In genomic region chr6:31158863-31159855, GRCh38 we compare ENCODE assay signal across 1 cellular context.
TF ChIP-seq lines count a peak whose summit lies in the region.

No MANE protein-coding gene starts in this region.

TF ChIP-seq in liver, 16 proteins besides CTCF, POLR2A, EP300 and RAD21 (continued from another document):
- no peak for TF ChIP-seq ZBTB33 (IDR thresholded peaks at IDR 0.05)
TF ChIP-seq in liver: peak in this region for 0.
